Comparison of ENCODE assay signal across 17 cellular contexts in the genomic region with DNA sequence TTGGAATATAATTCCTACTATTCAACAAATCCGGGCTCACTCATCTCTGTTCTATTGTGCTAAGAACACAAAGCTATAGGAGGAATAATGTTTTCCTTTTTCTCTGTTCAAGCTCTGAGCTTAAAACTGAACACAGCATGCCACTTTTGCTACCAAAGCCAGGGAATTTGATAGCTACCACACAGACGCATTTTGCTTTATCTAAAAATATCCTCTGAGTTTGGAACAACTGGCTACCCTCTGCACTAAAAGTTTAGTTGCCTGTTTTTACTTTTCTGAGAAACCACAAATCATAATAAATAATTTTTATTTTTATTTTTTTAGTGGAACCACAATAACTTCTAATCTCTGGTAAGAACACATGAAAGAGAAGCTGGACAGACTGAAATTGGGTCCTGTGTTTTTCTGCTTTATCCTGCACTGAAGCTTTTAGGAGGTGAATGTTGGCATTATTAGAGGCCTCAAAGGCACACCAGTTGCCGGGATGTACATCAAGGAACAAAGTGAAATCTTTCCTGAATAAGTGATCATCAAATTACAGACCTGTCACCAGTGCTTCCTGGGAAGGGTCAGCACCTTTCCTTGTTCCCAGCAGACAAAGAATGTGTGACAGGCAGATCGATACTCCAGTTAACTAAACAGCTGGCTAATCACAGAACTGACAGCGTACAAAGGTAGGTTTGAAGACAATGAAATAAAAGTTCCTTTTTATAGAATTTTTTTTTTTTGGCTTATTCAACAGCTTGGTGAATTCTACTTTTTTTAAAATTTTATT.
"Had no signal": no experiment of that assay in that cellular context is flagged by ENCODE, and none has a peak within 500 bp of the region (broad histone marks: within the 10 kb centered on the region; RNA-seq: fewer than 3 reads in every experiment).

No MANE protein-coding gene starts in this region.

- H3K9me3 ChIP-seq: colonic mucosa had no signal

- ATAC-seq: activated CD8-positive, alpha-beta T cell treated with anti-CD3 and anti-CD28 coated beads for 36 hours; foreskin keratinocyte; left lobe of liver had no signal

- H3K27ac ChIP-seq: brain microvascular endothelial cell, colonic mucosa, foreskin keratinocyte, tibial artery had no signal

- H3K4me3 ChIP-seq: colonic mucosa, tibial artery had no signal

- H3K36me3 ChIP-seq: brain microvascular endothelial cell, colonic mucosa, tibial artery had no signal

- DNase-seq: activated B cell treated with CpG ODN at 0.5 μM for 24 hours; activated CD4-positive, alpha-beta T cell treated with anti-CD3 and anti-CD28 coated beads for 4 hours; activated CD8-positive, alpha-beta T cell treated with anti-CD3 and anti-CD28 coated beads for 36 hours; activated naive CD4-positive, alpha-beta T cell treated with anti-CD3 and anti-CD28 coated beads for 36 hours; activated T-cell treated with anti-CD3 and anti-CD28 coated beads, Interleukin-2, amount 50 U/mL, for 1 hour; anterior cingulate cortex; brain microvascular endothelial cell; colonic mucosa; foreskin keratinocyte; hypothalamus; islet precursor cell; retina; stimulated activated CD4-positive, alpha-beta T cell treated with anti-CD3 and anti-CD28 coated beads, Interleukin-2, amount 100 ng/mL, for 24 hours; stimulated activated naive CD4-positive, alpha-beta T cell treated with Interleukin-2 at 50 U/mL for 16 hours; substantia nigra; tibial artery had no signal

- H3K27me3 ChIP-seq: brain microvascular endothelial cell, colonic mucosa, tibial artery had no signal
